ENCODE assay signal across 1 cellular context in the genomic region with DNA sequence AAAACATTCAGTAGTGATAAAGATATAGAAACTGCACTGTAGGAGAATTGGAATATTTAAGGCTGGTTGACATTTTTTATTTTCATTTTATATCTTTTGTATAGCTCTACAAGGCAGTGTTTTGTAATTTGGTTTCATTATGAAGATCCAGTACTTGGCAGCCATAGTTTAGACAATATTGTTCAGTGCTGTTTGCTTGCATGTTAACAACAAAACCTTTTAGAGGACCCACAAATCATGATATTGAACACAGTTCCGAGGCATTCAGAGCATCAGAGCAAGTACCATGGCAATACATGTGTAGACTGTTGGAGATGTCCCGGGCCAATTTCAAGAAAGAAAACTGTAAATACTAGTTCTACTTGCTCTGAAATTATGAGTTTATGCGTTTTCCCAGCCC.
TF ChIP-seq lines count a peak whose summit lies in the region.

No MANE protein-coding gene starts in this region.

TF ChIP-seq in IMR-90, 13 proteins besides CTCF, POLR2A, EP300 and RAD21 (continued from another document):
- no peak for TF ChIP-seq MAZ (IDR thresholded peaks at IDR 0.05; ENCODE audit: borderline replicate concordance, low read depth, low read length)
- TF ChIP-seq, protein P1, sequence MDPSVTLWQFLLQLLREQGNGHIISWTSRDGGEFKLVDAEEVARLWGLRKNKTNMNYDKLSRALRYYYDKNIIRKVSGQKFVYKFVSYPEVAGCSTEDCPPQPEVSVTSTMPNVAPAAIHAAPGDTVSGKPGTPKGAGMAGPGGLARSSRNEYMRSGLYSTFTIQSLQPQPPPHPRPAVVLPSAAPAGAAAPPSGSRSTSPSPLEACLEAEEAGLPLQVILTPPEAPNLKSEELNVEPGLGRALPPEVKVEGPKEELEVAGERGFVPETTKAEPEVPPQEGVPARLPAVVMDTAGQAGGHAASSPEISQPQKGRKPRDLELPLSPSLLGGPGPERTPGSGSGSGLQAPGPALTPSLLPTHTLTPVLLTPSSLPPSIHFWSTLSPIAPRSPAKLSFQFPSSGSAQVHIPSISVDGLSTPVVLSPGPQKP (IDR thresholded peaks at IDR 0.05; ENCODE audit: borderline replicate concordance, low read depth, low read length), result no peak
TF ChIP-seq in IMR-90: peak in this region for 0.
